Comparison of ENCODE assay signal across 8 cellular contexts in the genomic region with DNA sequence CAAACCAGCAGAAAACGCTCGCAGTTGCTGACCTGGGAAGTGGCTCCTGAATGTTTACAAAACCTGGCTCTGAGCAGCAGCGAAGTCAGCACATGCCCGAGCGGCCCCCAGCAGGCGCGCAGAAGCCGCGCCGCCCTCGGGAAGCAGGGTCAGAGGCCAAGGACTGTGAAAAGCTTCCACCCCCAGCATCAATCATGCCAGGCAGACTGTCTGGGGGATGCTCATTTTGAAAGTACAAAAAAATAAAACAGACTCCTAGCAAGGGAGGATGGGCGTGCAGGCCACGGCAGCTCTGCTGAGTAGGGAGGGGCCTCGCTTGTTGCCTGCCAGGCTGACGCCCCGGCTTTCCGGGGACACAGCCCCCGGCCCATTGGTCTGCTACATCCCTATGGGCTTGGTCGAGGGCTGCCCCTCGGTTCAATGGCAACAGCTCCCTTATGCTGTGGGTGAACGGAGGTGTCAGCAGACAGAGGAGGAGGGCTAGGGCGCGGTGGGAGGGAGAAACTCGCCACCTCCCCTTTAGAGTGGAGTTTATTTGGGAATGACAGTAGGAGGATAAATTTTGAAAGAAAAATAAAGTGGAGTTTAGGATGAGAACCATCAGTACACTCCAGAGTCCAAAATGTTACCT. TPM values are rescaled to one million over a fixed set of nuclear protein-coding genes. Genes with fewer than 3 reads are reported as not detected.
DNase-seq lines count a peak whose midpoint lies in the region; ATAC-seq and TF ChIP-seq lines count a peak whose summit lies in the region.

No MANE protein-coding gene starts in this region.

- WGBS in mammary epithelial cell (ENCODE audit: low coverage, missing lambda C conversion rate), result 32% methylated on average over 20 of the region's 24 CpGs
- WGBS in ovary, 3 donors, result 6 to 15% (median 9%) methylated on average over 24 of the region's 24 CpGs

- H3K36me3 ChIP-seq in HEK293 (ENCODE audit: control insufficient read depth in 2 of 2, insufficient read depth in 1 of 2, low read length in 2 of 2) (peaks cover 0 to 20% of the 10 kb centered on the region in 2 experiments; a peak in 1 of 3 replicates), mammary epithelial cell (ENCODE audit: insufficient read depth, low read length) (no peaks in the 10 kb centered on the region), ovary (no peaks in the 10 kb centered on the region)

- CTCF ChIA-PET in HEK293 (lab: Yijun Ruan, JAX) (interaction anchor here (1.0 to 1.8 kb wide), 5 partner anchors 10 to 169 kb away, joined by 3 to 8 read pairs (median 6); partner anchors contain the start of gene GP1BB), mammary epithelial cell (lab: Charles Lee; ENCODE audit: low non-redundant PET) (no interaction called here)

- peak overlapping the region; percentile 53 for H2AFZ ChIP-seq in mammary epithelial cell (ENCODE audit: low read depth, low read length)

- H3K27ac ChIP-seq in HEK293 (ENCODE audit: extremely low read depth, low read depth, low read length), result no peak overlapping the region; the same call in 1 of the 2 replicates
- H3K27ac ChIP-seq in mammary epithelial cell (ENCODE audit: insufficient read depth, low read depth, low read length), result peak overlapping the region; percentile 18
- H3K27ac ChIP-seq in ovary, result peak overlapping the region in 1 of 2 donors; percentile 62

- no peak for ATAC-seq in GM18861 (IDR thresholded peaks at IDR 0.05; ENCODE audit: unreplicated experiment)

- H3K27me3 ChIP-seq in mammary epithelial cell (ENCODE audit: insufficient read depth, low read length) (no peaks in the 10 kb centered on the region), ovary (no peaks in the 10 kb centered on the region)

- in situ Hi-C loops in mammary epithelial cell (cut with MboI; ENCODE audit: low sequenced_read_pairs in 2 of 2), result no loop called here

- BruUV-seq in mammary epithelial cell (replicated peaks; lab: Mats Ljungman, UMichigan), result no TSS peak

- H3K4me3 ChIP-seq in HEK293 (ENCODE audit: low read depth, low read length) (no peak overlapping the region), mammary epithelial cell (replicated peaks in 1 of 3; ENCODE audit: insufficient read depth in 1 of 3, low read depth in 2 of 3, low read length in 3 of 3) (no peak overlapping the region), ovary (no peak overlapping the region)

- intact Hi-C loops in mammary epithelial cell (cut with micrococcal nuclease), result loop anchor here (2.0 to 5.0 kb wide), 2 partner anchors 38 to 50 kb away; partner anchors contain the start of genes COMT, GNB1L, RTL10 and TXNRD2
- intact Hi-C loops in ovary (cut with DNase I), result loop anchor here in 1 of 4 donors (5.0 kb wide), 1 partner anchor 40 kb away; the partner anchor contains the start of genes GNB1L and RTL10

- dilution Hi-C loops in mammary epithelial cell (cut with HindIII; ENCODE audit: low sequenced_read_pairs), result loop anchor here (5.0 kb wide), 2 partner anchors 65 kb away; no protein-coding TSS in a partner anchor

- H3K4me2 ChIP-seq in mammary epithelial cell (ENCODE audit: insufficient read depth, low read depth, low read length), result peak overlapping the region; percentile 83

- TF ChIP-seq CTCF in HEK293 (tag by site-specific recombination; IDR thresholded peaks at IDR 0.05), result no peak
- TF ChIP-seq CTCF in mammary epithelial cell (conservative IDR thresholded peaks at IDR 0.05 in 1 of 2, IDR thresholded peaks at IDR 0.05 in 1 of 2; ENCODE audit: extremely low read depth in 1 of 2, insufficient read depth in 1 of 2, low read depth in 1 of 2, low read length in 2 of 2), result no peak
- TF ChIP-seq CTCF in ovary (IDR thresholded peaks at IDR 0.05), result no peak

- no peak overlapping the region for H3K9ac ChIP-seq in mammary epithelial cell (ENCODE audit: insufficient read depth, low read length)

- TF ChIP-seq POLR2A in ovary (IDR thresholded peaks at IDR 0.05), result no peak

- H3K4me1 ChIP-seq in HEK293 (ENCODE audit: control insufficient read depth, insufficient read depth, low read length) (peaks cover 7% of the 10 kb centered on the region), mammary epithelial cell (ENCODE audit: insufficient read depth, low read length) (peaks cover 49% of the 10 kb centered on the region), ovary (ENCODE audit: insufficient read depth) (peaks cover 12% of the 10 kb centered on the region)

- no peak for TF ChIP-seq EP300 in ovary (IDR thresholded peaks at IDR 0.05)

- no peaks in the 10 kb centered on the region for H4K20me1 ChIP-seq in mammary epithelial cell (ENCODE audit: insufficient read depth, low read length)

- no peaks in the 10 kb centered on the region for H3K9me3 ChIP-seq in HEK293 (ENCODE audit: control insufficient read depth, insufficient read depth, low read depth, low read length)
- no peaks in the 10 kb centered on the region for H3K9me3 ChIP-seq in mammary epithelial cell (replicated peaks; ENCODE audit: insufficient read depth, low read length)
- H3K9me3 ChIP-seq in ovary, result no peaks in the 10 kb centered on the region

- no peaks in the 10 kb centered on the region for H3K79me2 ChIP-seq in mammary epithelial cell (ENCODE audit: insufficient read depth, low read length)

- POLR2A ChIA-PET in HEK293 (lab: Yijun Ruan, JAX), result interaction anchor here (0.6 to 2.4 kb wide), 4 partner anchors 32 to 1943 kb away, joined by 3 to 10 read pairs (median 4); partner anchors contain the start of genes GNB1L and RTL10

- DNase-seq in T-helper 1 cell, result peak; percentile 29 to 67 (median 37)
- peak; percentile 16 for DNase-seq in mammary epithelial cell
- DNase-seq in ovary, result peak; percentile 54 to 81 (median 76)
- DNase-seq in middle frontal gyrus (ENCODE audit: extremely low spot score, low spot score), result no peak
- DNase-seq in RPMI8226, result no peak
- no peak for DNase-seq in NCI-H1694 (lab: John Stamatoyannopoulos, UW)

TF ChIP-seq in HEK293, 187 proteins besides CTCF, POLR2A, EP300 and RAD21:
- peak; percentile 61 for TF ChIP-seq GLIS1 (tag by site-specific recombination; IDR thresholded peaks at IDR 0.05)
- peak; percentile 29; the same call in 1 of the 2 replicates for TF ChIP-seq TRIM28 (IDR thresholded peaks at IDR 0.05; ENCODE audit: borderline replicate concordance, low read length)
- peak; percentile 88 for TF ChIP-seq FEZF1 (tag by site-specific recombination; IDR thresholded peaks at IDR 0.05)
- peak; percentile 69 for TF ChIP-seq WT1 (tag by site-specific recombination; IDR thresholded peaks at IDR 0.05)
- TF ChIP-seq ZNF843 (tag by site-specific recombination; IDR thresholded peaks at IDR 0.05), result no peak
- TF ChIP-seq ZFHX2 (tag by site-specific recombination; conservative IDR thresholded peaks at IDR 0.05), result peak; percentile 63
- TF ChIP-seq KLF16 (tag by site-specific recombination; IDR thresholded peaks at IDR 0.05), result no peak
- TF ChIP-seq ZNF433 (tag by site-specific recombination; IDR thresholded peaks at IDR 0.05; ENCODE audit: low read depth), result no peak
- TF ChIP-seq EGR2 (tag by site-specific recombination; IDR thresholded peaks at IDR 0.05; ENCODE audit: low read depth), result peak; percentile 59

RNA-seq across cellular contexts. Expression of gene GNB1L, which starts 37.7 kb away (rescaled TPM):
- 1 to 10 TPM; 3.8 to 7.8 TPM for total RNA-seq in mammary epithelial cell
- polyA plus RNA-seq in mammary epithelial cell, result 7.9 TPM
- 0.93 TPM for polyA minus RNA-seq in mammary epithelial cell
- total RNA-seq in ovary, result 10 to 100 TPM in 2 of 7 donors, 1 to 10 TPM in 5; 3.1 to 14.9 (median 6.0) TPM
- 1 to 10 TPM in 1 of 2 donors, not detected in 1; 5.1 TPM for polyA plus RNA-seq in ovary

RNA-seq across cellular contexts. Expression of gene RTL10, which starts 37.7 kb away (rescaled TPM):
- total RNA-seq in mammary epithelial cell (10 to 100 TPM; 20.7 to 21.9 TPM), ovary (10 to 100 TPM in 6 of 7 donors, 1 to 10 TPM in 1; 9.1 to 54.3 (median 16.7) TPM)
- polyA plus RNA-seq in mammary epithelial cell (17.8 TPM), ovary (1 to 10 TPM; 7.1 to 7.3 TPM)
- polyA minus RNA-seq in mammary epithelial cell, result 72.2 TPM

RNA-seq across cellular contexts. Expression of gene COMT, which starts 49.2 kb away (rescaled TPM):
- total RNA-seq in mammary epithelial cell (100 to 1,000 TPM; 180 to 193 TPM), ovary (100 to 1,000 TPM; 143 to 194 (median 161) TPM)
- polyA plus RNA-seq in mammary epithelial cell (362 TPM), ovary (100 to 1,000 TPM in 1 of 2 donors, 10 to 100 TPM in 1; 23.1 to 200 TPM)
- 84.3 TPM for polyA minus RNA-seq in mammary epithelial cell

RNA-seq across cellular contexts. Expression of gene TXNRD2, which starts 49.3 kb away (rescaled TPM):
- total RNA-seq in mammary epithelial cell, result 10 to 100 TPM; 13.2 to 22.1 TPM
- 21.2 TPM for polyA plus RNA-seq in mammary epithelial cell
- 13.9 TPM for polyA minus RNA-seq in mammary epithelial cell
- total RNA-seq in ovary, result 10 to 100 TPM; 21.3 to 37.3 (median 26.9) TPM
- 10 to 100 TPM; 21.3 to 37.8 TPM for polyA plus RNA-seq in ovary

Comparison
In these comparisons a context has a peak if more than half of its experiments do, and no peak if none do; other contexts are left out.
1. DNase-seq: peak in T-helper 1 cell (5 of 5), mammary epithelial cell (single experiment) and ovary (5 of 5); none in middle frontal gyrus (single experiment), RPMI8226 (single experiment) and NCI-H1694 (single experiment).